8 cellular contexts compared by ENCODE assay signal in the genomic region with DNA sequence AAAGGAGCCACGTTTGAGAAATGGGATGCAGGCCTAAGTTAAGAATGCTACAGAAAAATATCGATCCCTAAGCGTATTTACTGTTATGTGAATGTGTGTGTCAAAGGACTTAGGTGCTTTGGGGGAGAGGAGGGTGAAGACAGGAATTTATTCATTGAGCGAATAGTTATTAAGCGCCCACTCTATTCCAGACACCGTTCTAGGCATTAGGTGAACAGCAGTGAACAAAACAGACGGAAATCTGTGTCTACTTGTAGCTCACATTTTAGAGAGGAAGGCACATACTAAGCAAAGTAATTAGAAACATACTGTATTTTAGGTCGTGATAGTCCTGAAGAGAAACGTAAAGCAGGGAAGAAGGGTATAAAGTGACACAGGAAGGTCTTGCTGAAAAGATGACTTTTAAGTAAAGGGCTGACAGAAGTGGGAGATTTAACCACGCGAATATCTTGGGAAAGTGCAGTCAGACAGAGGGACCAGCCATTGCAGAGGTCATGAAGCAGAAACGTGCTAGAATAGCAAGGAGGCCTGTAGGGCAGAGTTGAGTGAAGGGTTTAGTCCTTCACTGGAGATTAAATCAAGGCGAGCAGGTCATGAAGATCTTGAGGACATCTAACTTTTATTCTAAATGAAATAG. TPM values are rescaled to one million over a fixed set of nuclear protein-coding genes. Genes with fewer than 3 reads are reported as not detected.
A peak's percentile ranks its signal among the peaks of the same experiment; 100 is the strongest.
DNase-seq lines count a peak whose midpoint lies in the region; ATAC-seq and TF ChIP-seq lines count a peak whose summit lies in the region.

No MANE protein-coding gene starts in this region.

- intact Hi-C loops in lower lobe of right lung (cut with DNase I) = no loop called here

- peak; percentile 3 for ATAC-seq in HG03095 (IDR thresholded peaks at IDR 0.05; ENCODE audit: unreplicated experiment)
- no peak for ATAC-seq in lower lobe of right lung
- ATAC-seq in stimulated activated naive CD8-positive, alpha-beta T cell treated with anti-CD3 and anti-CD28 coated beads, Interleukin-15, Interleukin-2, amounts not matched to agents 100 U/mL and 50 U/mL, for 24 hours = no peak

- peaks cover 44% of the 10 kb centered on the region for H3K4me1 ChIP-seq in lower lobe of right lung

- TF ChIP-seq CTCF in lower lobe of right lung (IDR thresholded peaks at IDR 0.05) = no peak

- H3K4me3 ChIP-seq in GM08714 (ENCODE audit: low read length) (peak overlapping the region; percentile 90), lower lobe of right lung (peak overlapping the region; percentile 76)

- no peaks in the 10 kb centered on the region for H3K36me3 ChIP-seq in lower lobe of right lung

- no peak for DNase-seq in lower lobe of right lung
- DNase-seq in stimulated activated naive CD8-positive, alpha-beta T cell treated with anti-CD3 and anti-CD28 coated beads, Interleukin-15, Interleukin-2, amounts not matched to agents 100 U/mL and 50 U/mL, for 24 hours = no peak
- no peak for DNase-seq in NCI-H1105 (lab: John Stamatoyannopoulos, UW)
- DNase-seq in germinal center (ENCODE audit: low spot score) = no peak
- no peak for DNase-seq in NCI-H345 (lab: John Stamatoyannopoulos, UW)

- H3K27ac ChIP-seq in angular gyrus (ENCODE audit: low read depth, low read length) (peak overlapping the region; percentile 96), lower lobe of right lung (peak overlapping the region; percentile 92)

- no peaks in the 10 kb centered on the region for H3K27me3 ChIP-seq in lower lobe of right lung (ENCODE audit: low read depth)

- no peaks in the 10 kb centered on the region for H3K9me3 ChIP-seq in lower lobe of right lung

RNA-seq across cellular contexts. Expression of a gene that starts 0.5 kb away (rescaled TPM):
- 40.7 TPM for total RNA-seq in lower lobe of right lung

RNA-seq across cellular contexts. Expression of a gene that starts 0.9 kb away (rescaled TPM):
- total RNA-seq in lower lobe of right lung = 45.7 TPM

RNA-seq across cellular contexts. Expression of a gene that starts 51.7 kb away (rescaled TPM):
- not detected for total RNA-seq in lower lobe of right lung
